Comparison of ENCODE assay signal across 19 cellular contexts in the genomic region with DNA sequence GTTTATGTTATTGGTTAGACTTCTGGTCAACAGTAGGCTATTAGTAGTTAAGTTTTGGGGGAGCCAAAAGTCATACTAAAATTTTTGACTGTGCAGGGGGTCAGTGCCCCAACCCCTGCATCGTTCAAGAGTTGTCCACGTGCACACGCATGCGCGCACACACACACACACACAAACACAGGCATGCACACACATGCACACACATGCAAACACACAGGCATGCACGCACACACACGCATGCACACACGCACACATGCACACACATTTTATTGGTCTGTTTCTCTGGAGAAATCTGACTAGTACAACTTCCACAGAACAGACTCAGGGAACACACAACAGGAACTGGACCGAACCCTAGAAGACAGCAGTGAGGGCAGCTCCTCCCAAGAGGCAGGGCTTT.
"Had no signal": no experiment of that assay in that cellular context is flagged by ENCODE, and none has a peak within 500 bp of the region (broad histone marks: within the 10 kb centered on the region; RNA-seq: fewer than 3 reads in every experiment).

No MANE protein-coding gene starts in this region.

- H3K4me3 ChIP-seq: heart left ventricle, hepatocyte, left ventricle myocardium inferior, lung, ovary, prostate gland, skin epidermis, suprapubic skin, thoracic aorta, tibial artery, uterus had no signal

- H2AFZ ChIP-seq: hepatocyte had no signal

- H3K27ac ChIP-seq: heart left ventricle, hepatocyte, left ventricle myocardium inferior, ovary, prostate gland, skin epidermis, suprapubic skin, thoracic aorta, tibial artery, uterus had no signal

- H3K4me2 ChIP-seq: hepatocyte had no signal

- DNase-seq: heart left ventricle; islet precursor cell; left ventricle myocardium inferior; midbrain; natural killer cell; nephron progenitor cell; ovary; retina; right cardiac atrium; stimulated activated CD4-positive, alpha-beta T cell treated with anti-CD3 and anti-CD28 coated beads, Interleukin-4, amount 100 ng/mL, for 24 hours; stimulated activated naive CD4-positive, alpha-beta T cell; tibial artery; uterus had no signal

- H3K4me1 ChIP-seq: prostate gland, suprapubic skin, tibial artery, uterus had no signal

- H3K79me2 ChIP-seq: hepatocyte had no signal

- H3K27me3 ChIP-seq: heart left ventricle, hepatocyte, ovary, suprapubic skin, tibial artery, uterus had no signal

- H3K9me3 ChIP-seq: heart left ventricle, left ventricle myocardium inferior, ovary, prostate gland, suprapubic skin, thoracic aorta, tibial artery, uterus had no signal

- H3K36me3 ChIP-seq: heart left ventricle, left ventricle myocardium inferior, ovary, prostate gland, suprapubic skin, thoracic aorta, tibial artery, uterus had no signal
